ENCODE assay signal across 8 cellular contexts in the genomic region with DNA sequence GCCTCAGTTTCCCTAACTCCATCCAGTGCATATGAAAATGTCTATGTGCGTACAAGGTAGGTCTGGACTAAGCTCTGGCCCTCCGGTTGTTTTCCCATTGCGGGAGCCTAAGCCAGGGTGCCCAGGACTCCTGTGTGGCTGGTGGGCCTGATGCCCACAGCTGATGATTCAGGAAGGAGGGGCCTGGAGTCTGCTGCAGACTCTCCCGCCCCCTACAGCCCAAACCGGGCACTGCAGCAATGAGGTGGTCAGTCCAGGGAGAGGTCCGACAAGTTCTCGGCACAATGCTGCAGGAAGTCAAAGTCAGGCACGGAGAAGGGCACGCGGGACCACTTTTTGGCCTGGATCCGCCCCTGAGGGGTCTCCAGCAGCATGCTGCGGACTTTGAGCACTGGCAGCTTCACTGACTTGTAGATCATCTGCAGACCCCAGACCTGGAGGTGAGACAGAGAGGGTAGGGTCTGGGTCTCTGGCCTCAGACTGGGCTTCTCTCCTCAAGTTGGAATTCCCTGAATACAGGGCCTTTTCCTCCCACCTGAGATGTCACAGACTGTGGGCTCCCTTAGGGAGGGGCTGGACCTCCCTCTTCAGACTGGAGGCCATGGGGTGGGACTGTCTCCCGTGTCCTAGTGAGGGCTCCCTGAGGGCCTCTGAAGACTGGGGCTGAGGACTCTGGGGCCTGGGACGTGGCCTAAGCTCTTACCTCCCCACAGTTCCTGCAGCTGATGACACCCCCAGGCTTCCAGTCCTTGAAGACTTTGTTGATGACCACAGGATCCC. TPM values are rescaled to one million over a fixed set of nuclear protein-coding genes. Genes with fewer than 3 reads are reported as not detected.
DNase-seq lines count a peak whose midpoint lies in the region; ATAC-seq and TF ChIP-seq lines count a peak whose summit lies in the region.

No MANE protein-coding gene starts in this region.

- 54% methylated on average over 12 of the region's 14 CpGs for WGBS in suprapubic skin

- no peak overlapping the region for H3K27ac ChIP-seq in left lung
- H3K27ac ChIP-seq in suprapubic skin, result no peak overlapping the region

- H3K4me3 ChIP-seq in left lung (no peak overlapping the region), suprapubic skin (no peak overlapping the region)

- peak; percentile 25 for DNase-seq in GM04504 (ENCODE audit: low read depth)
- DNase-seq in MV-4-11 (lab: John Stamatoyannopoulos, UW), result peak; percentile 52
- DNase-seq in activated CD4-positive, CD25-positive, alpha-beta regulatory T cell (lab: John Stamatoyannopoulos, UW), result peak in 3 of 4 experiments; percentile 36 to 62 (median 54)
- DNase-seq in central memory CD4-positive, alpha-beta T cell, result peak; percentile 35
- DNase-seq in left lung, result peak; percentile 64 to 87
- peak in 2 of 3 experiments; percentile 31 to 74 for DNase-seq in stimulated activated CD4-positive, alpha-beta T cell treated with anti-CD3 and anti-CD28 coated beads, TNF-alpha, amount 100 ng/mL, for 24 hours (ENCODE audit: low read depth in 3 of 3)
- no peak for DNase-seq in suprapubic skin (ENCODE audit: low spot score in 2 of 2)

- peak; percentile 88 for ATAC-seq in left lung
- no peak for ATAC-seq in HG03439 (IDR thresholded peaks at IDR 0.05; ENCODE audit: unreplicated experiment)

- intact Hi-C loops in left lung (cut with DNase I), result no loop called here

- H3K9me3 ChIP-seq in left lung, result no peaks in the 10 kb centered on the region
- no peaks in the 10 kb centered on the region for H3K9me3 ChIP-seq in suprapubic skin

- peak; percentile 64 to 87 for TF ChIP-seq CTCF in left lung (IDR thresholded peaks at IDR 0.05)
- peak in 1 of 2 donors; percentile 78 for TF ChIP-seq CTCF in suprapubic skin (IDR thresholded peaks at IDR 0.05)

- H3K27me3 ChIP-seq in left lung (peaks cover 14 to 21% of the 10 kb centered on the region in 2 donors), suprapubic skin (peaks cover 17% of the 10 kb centered on the region)

- H3K4me1 ChIP-seq in left lung, result peaks cover 0 to 10% of the 10 kb centered on the region in 2 donors
- H3K4me1 ChIP-seq in suprapubic skin, result peaks cover 23% of the 10 kb centered on the region

- H3K36me3 ChIP-seq in left lung (peaks cover 0 to 24% of the 10 kb centered on the region in 2 donors), suprapubic skin (peaks cover 11% of the 10 kb centered on the region)

- TF ChIP-seq EP300 in suprapubic skin (IDR thresholded peaks at IDR 0.05), result no peak

- TF ChIP-seq POLR2A in suprapubic skin (IDR thresholded peaks at IDR 0.05), result no peak

RNA-seq across cellular contexts. Expression of a gene that starts 3.4 kb away (rescaled TPM):
- under 1 TPM; 0.31 to 0.50 TPM for total RNA-seq in left lung
- 1 to 10 TPM in 1 of 4 donors, under 1 TPM in 3; 0.47 to 1.9 (median 0.68) TPM for total RNA-seq in suprapubic skin

RNA-seq across cellular contexts. Expression of a gene that starts 10.8 kb away (rescaled TPM):
- total RNA-seq in left lung, result 10 to 100 TPM; 21.6 TPM
- total RNA-seq in suprapubic skin, result 10 to 100 TPM in 3 of 4 donors, 1 to 10 TPM in 1; 8.2 to 14.2 (median 11.9) TPM

RNA-seq across cellular contexts. Expression of a gene that starts 19.5 kb away (rescaled TPM):
- total RNA-seq in left lung (10 to 100 TPM; 39.9 to 46.8 TPM), suprapubic skin (100 to 1,000 TPM in 1 of 4 donors, 10 to 100 TPM in 3; 36.3 to 107 (median 57.1) TPM)

RNA-seq across cellular contexts. Expression of a gene that starts 20.9 kb away (rescaled TPM):
- total RNA-seq in left lung (not detected), suprapubic skin (under 1 TPM in 2 of 4 donors, not detected in 2; 0.31 to 0.48 TPM)

RNA-seq across cellular contexts. Expression of a gene that starts 51.3 kb away (rescaled TPM):
- 1 to 10 TPM in 1 of 2 donors, under 1 TPM in 1; 0.58 to 1.2 TPM for total RNA-seq in left lung
- 1 to 10 TPM in 2 of 4 donors, under 1 TPM in 2; 0.60 to 2.3 (median 1.4) TPM for total RNA-seq in suprapubic skin

Comparison
In these comparisons a context has a peak if more than half of its experiments do, and no peak if none do; other contexts are left out.
1. DNase-seq: peak in GM04504 (single experiment), MV-4-11 (single experiment), activated CD4-positive, CD25-positive, alpha-beta regulatory T cell (3 of 4), central memory CD4-positive, alpha-beta T cell (single experiment), left lung (2 of 2) and stimulated activated CD4-positive, alpha-beta T cell treated with anti-CD3 and anti-CD28 coated beads, TNF-alpha, amount 100 ng/mL, for 24 hours (2 of 3); none in suprapubic skin (0 of 2).